Comparison of ENCODE assay signal across 11 cellular contexts in the genomic region with DNA sequence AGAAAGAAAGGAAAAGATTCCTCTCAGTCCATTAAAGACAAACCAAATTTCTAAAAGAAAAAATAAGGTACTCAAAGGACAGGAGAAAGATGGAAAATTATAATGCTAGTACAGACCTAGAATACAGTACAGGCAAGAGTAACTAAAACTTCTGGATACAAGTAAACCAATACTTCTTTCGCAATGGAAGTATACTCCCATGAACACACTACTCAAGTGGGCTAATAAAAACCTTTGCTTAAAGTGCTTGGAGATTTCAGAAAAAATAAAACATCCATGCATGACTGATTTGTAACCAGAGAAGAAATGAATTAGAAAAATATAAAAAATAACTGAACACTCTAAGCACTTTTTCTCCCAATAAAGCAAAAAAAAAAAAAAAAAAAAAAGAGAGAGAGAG. TPM values are rescaled to one million over a fixed set of nuclear protein-coding genes. Genes with fewer than 3 reads are reported as not detected.
DNase-seq lines count a peak whose midpoint lies in the region; ATAC-seq and TF ChIP-seq lines count a peak whose summit lies in the region.
"Had no signal": no experiment of that assay in that cellular context is flagged by ENCODE, and none has a peak within 500 bp of the region (broad histone marks: within the 10 kb centered on the region; RNA-seq: fewer than 3 reads in every experiment).

No MANE protein-coding gene starts in this region.

- H3K36me3 Mint-ChIP-seq in activated CD4-positive, alpha-beta memory T cell treated with anti-CD3 and anti-CD28 coated beads, Interleukin-2, amount 10 ng/mL, durations not matched to agents 7 days and 5 days (ENCODE audit: low read depth): peaks cover 47% of the 10 kb centered on the region
- H3K36me3 Mint-ChIP-seq in H9 (ENCODE audit: insufficient read depth in 1 of 3, low read depth in 3 of 3): peaks cover 7 to 14% (median 13%) of the 10 kb centered on the region in 3 experiments; a peak in 6 of 7 replicates

- no peaks in the 10 kb centered on the region for H3K27me3 ChIP-seq in H9 (ENCODE audit: insufficient read depth, low read length)
- H3K27me3 ChIP-seq: MG63 had no signal

- DNase-seq in AG10803 (ENCODE audit: low read depth): peak; percentile 29
- DNase-seq in DMS79 treated with DMSO at 0.1 percent for 48 hours (lab: John Stamatoyannopoulos, UW): peak; percentile 62
- no peak for DNase-seq in activated CD4-positive, alpha-beta memory T cell treated with anti-CD3 and anti-CD28 coated beads, Interleukin-2, amount 10 ng/mL, durations not matched to agents 7 days and 5 days
- DNase-seq in iris pigment epithelial cell (ENCODE audit: low read depth): peak; percentile 41
- DNase-seq in H9: no peak
- DNase-seq in occipital lobe (lab: John Stamatoyannopoulos, UW): no peak
- no peak for DNase-seq in GM13977 (ENCODE audit: low spot score)
- DNase-seq: COR-L47, MG63, NCI-H226 had no signal

- H3K9me3 Mint-ChIP-seq in activated CD4-positive, alpha-beta memory T cell treated with anti-CD3 and anti-CD28 coated beads, Interleukin-2, amount 10 ng/mL, durations not matched to agents 7 days and 5 days: no peaks in the 10 kb centered on the region
- no peaks in the 10 kb centered on the region for H3K9me3 Mint-ChIP-seq in H9

- no peaks in the 10 kb centered on the region for H4K20me1 ChIP-seq in H9 (ENCODE audit: control insufficient read depth, insufficient read depth, insufficient read length)

- no peak overlapping the region for H3K14ac ChIP-seq in H9 (ENCODE audit: insufficient read depth, low read length)

- no peak overlapping the region for H2BK5ac ChIP-seq in H9 (ENCODE audit: insufficient read length, low read length)

- H3K23ac ChIP-seq in H9 (ENCODE audit: insufficient read length, low read depth, low read length): no peak overlapping the region

- H3T11ph ChIP-seq in H9 (ENCODE audit: low read length): no peak overlapping the region

- no peak overlapping the region for H4K8ac ChIP-seq in H9 (replicated peaks; ENCODE audit: insufficient read length, low read depth, low read length)

- H3K56ac ChIP-seq in H9 (ENCODE audit: insufficient read length, low read depth, low read length): no peak overlapping the region

- H2AFZ ChIP-seq in H9 (ENCODE audit: low read length): no peak overlapping the region

- no peak overlapping the region for H2BK12ac ChIP-seq in H9 (ENCODE audit: insufficient read length, low read depth, low read length)

- H2BK120ac ChIP-seq in H9 (ENCODE audit: low read depth, low read length, poor library complexity, severe bottlenecking): no peak overlapping the region

- ATAC-seq in HG03571 (IDR thresholded peaks at IDR 0.05; ENCODE audit: unreplicated experiment): no peak

- no CpG with 5 or more reads among the region's 1 CpG for WGBS in H9 (ENCODE audit: extremely low coverage, insufficient read length, low lambda C conversion rate)

- POLR2A ChIA-PET in activated CD4-positive, alpha-beta memory T cell treated with anti-CD3 and anti-CD28 coated beads, Interleukin-2, amount 10 ng/mL, durations not matched to agents 7 days and 5 days (lab: Charles Lee): interaction anchor here (1.4 to 6.5 kb wide), 4 partner anchors 11 to 112 kb away, joined by 3 to 75 read pairs (median 28); a partner anchor contains a TSS

- H3K4me3 ChIP-seq in AG10803 (ENCODE audit: low read length): no peak overlapping the region
- H3K4me3 ChIP-seq: MG63 had no signal

- H3K9me3 ChIP-seq in H9 (ENCODE audit: control insufficient read depth, low read depth, low read length): no peaks in the 10 kb centered on the region
- H3K9me3 ChIP-seq: MG63 had no signal

- no peak overlapping the region for H2BK15ac ChIP-seq in H9 (ENCODE audit: low read depth, low read length)

- no peaks in the 10 kb centered on the region; the same call in 1 of the 2 replicates for H3K4me1 ChIP-seq in H9 (ENCODE audit: insufficient read depth, low read length)

- no peak overlapping the region for H4K5ac ChIP-seq in H9 (ENCODE audit: insufficient read length, low read depth, low read length)

- no peak overlapping the region for H3K4ac ChIP-seq in H9 (ENCODE audit: low read depth, low read length)

- H3K27ac Mint-ChIP-seq in activated CD4-positive, alpha-beta memory T cell treated with anti-CD3 and anti-CD28 coated beads, Interleukin-2, amount 10 ng/mL, durations not matched to agents 7 days and 5 days: peak overlapping the region; percentile 99
- H3K27ac Mint-ChIP-seq in H9: peak overlapping the region in 1 of 3 experiments; percentile 58; a peak in 1 of 7 replicates

- peaks cover 44% of the 10 kb centered on the region for H3K4me1 Mint-ChIP-seq in activated CD4-positive, alpha-beta memory T cell treated with anti-CD3 and anti-CD28 coated beads, Interleukin-2, amount 10 ng/mL, durations not matched to agents 7 days and 5 days
- H3K4me1 Mint-ChIP-seq in H9: peaks cover 18% of the 10 kb centered on the region in 2 experiments

- H3K27ac ChIP-seq in H9 (ENCODE audit: insufficient read length, low read depth, low read length): no peak overlapping the region

- no peaks in the 10 kb centered on the region for H3K79me1 ChIP-seq in H9 (ENCODE audit: insufficient read depth, low read depth, low read length, poor library complexity, severe bottlenecking)

- in situ Hi-C loops in GM13977 (cut with MboI; ENCODE audit: low pct_unique_long_range_greater_than_20kb, low sequenced_read_pairs, unreplicated experiment): no loop called here

- no peak overlapping the region for H2BK20ac ChIP-seq in H9 (ENCODE audit: low read depth, low read length, poor library complexity, severe bottlenecking)

- peak overlapping the region; percentile 57 for H3K4me3 Mint-ChIP-seq in activated CD4-positive, alpha-beta memory T cell treated with anti-CD3 and anti-CD28 coated beads, Interleukin-2, amount 10 ng/mL, durations not matched to agents 7 days and 5 days
- H3K4me3 Mint-ChIP-seq in H9: no peak overlapping the region

- no peak overlapping the region for H3K4me2 ChIP-seq in H9 (ENCODE audit: insufficient read depth, insufficient read length, low read length)

- H3K79me2 ChIP-seq in H9 (ENCODE audit: insufficient read depth, low read length): peaks cover 2% of the 10 kb centered on the region; the same call in 1 of the 2 replicates

- H3K23me2 ChIP-seq in H9 (ENCODE audit: insufficient read length, low read depth, low read length, poor library complexity, severe bottlenecking): peaks cover 9% of the 10 kb centered on the region

- no peaks in the 10 kb centered on the region for H3K27me3 Mint-ChIP-seq in activated CD4-positive, alpha-beta memory T cell treated with anti-CD3 and anti-CD28 coated beads, Interleukin-2, amount 10 ng/mL, durations not matched to agents 7 days and 5 days
- H3K27me3 Mint-ChIP-seq in H9 (ENCODE audit: low read depth): no peaks in the 10 kb centered on the region

- no peak overlapping the region for H3K18ac ChIP-seq in H9 (ENCODE audit: insufficient read length, low read depth, low read length)

- no peak overlapping the region for H4K91ac ChIP-seq in H9 (ENCODE audit: insufficient read length, low read depth, low read length)

- TF ChIP-seq CTCF in AG10803 (conservative IDR thresholded peaks at IDR 0.05; ENCODE audit: low read length) (no peak), H9 (conservative IDR thresholded peaks at IDR 0.05) (no peak), GM13977 (IDR thresholded peaks at IDR 0.05; ENCODE audit: extremely low read depth, insufficient read depth, missing control alignments) (no peak)

- CTCF ChIA-PET in activated CD4-positive, alpha-beta memory T cell treated with anti-CD3 and anti-CD28 coated beads, Interleukin-2, amount 10 ng/mL, durations not matched to agents 7 days and 5 days (lab: Charles Lee): interaction anchor here (2.5 kb wide), 1 partner anchor 11 kb away, joined by 21 read pairs; no protein-coding TSS in a partner anchor

- H3K9ac ChIP-seq in H9 (ENCODE audit: extremely low read depth, insufficient read length, low read length): no peak overlapping the region

- no peak overlapping the region for H2AK5ac ChIP-seq in H9 (ENCODE audit: insufficient read length, low read length)

RNA-seq across cellular contexts. Expression of a gene that starts 3.5 kb away (rescaled TPM):
- total RNA-seq in activated CD4-positive, alpha-beta memory T cell treated with anti-CD3 and anti-CD28 coated beads, Interleukin-2, amount 10 ng/mL, durations not matched to agents 7 days and 5 days: 10 to 100 TPM; 38.8 to 40.5 TPM
- total RNA-seq in H9 (2021) (8.2 TPM in 2 replicates), occipital lobe (17.2 TPM)

RNA-seq across cellular contexts. Expression of a gene that starts 4.5 kb away (rescaled TPM):
- total RNA-seq in activated CD4-positive, alpha-beta memory T cell treated with anti-CD3 and anti-CD28 coated beads, Interleukin-2, amount 10 ng/mL, durations not matched to agents 7 days and 5 days: 10 to 100 TPM; 81.2 to 86.1 TPM
- total RNA-seq in H9 (2021): 34.5 and 37.8 TPM in 2 replicates
- total RNA-seq in occipital lobe: 47.6 TPM

RNA-seq across cellular contexts. Expression of a gene that starts 34.8 kb away (rescaled TPM):
- under 1 TPM; 0.88 TPM for total RNA-seq in activated CD4-positive, alpha-beta memory T cell treated with anti-CD3 and anti-CD28 coated beads, Interleukin-2, amount 10 ng/mL, durations not matched to agents 7 days and 5 days
- total RNA-seq in H9 (2021): 2.3 and 2.5 TPM in 2 replicates
- 31.7 TPM for total RNA-seq in occipital lobe

RNA-seq across cellular contexts. Expression of a gene that starts 40.5 kb away (rescaled TPM):
- total RNA-seq in activated CD4-positive, alpha-beta memory T cell treated with anti-CD3 and anti-CD28 coated beads, Interleukin-2, amount 10 ng/mL, durations not matched to agents 7 days and 5 days: 1 to 10 TPM; 6.8 to 7.1 TPM
- total RNA-seq in H9 (2021): 25.4 and 25.8 TPM in 2 replicates
- total RNA-seq in occipital lobe: 7.6 TPM

RNA-seq across cellular contexts. Expression of a gene that starts 49.7 kb away (rescaled TPM):
- total RNA-seq in activated CD4-positive, alpha-beta memory T cell treated with anti-CD3 and anti-CD28 coated beads, Interleukin-2, amount 10 ng/mL, durations not matched to agents 7 days and 5 days: under 1 TPM in 1 of 2 experiments, not detected in 1; 0.53 TPM
- 0.50 and 0.66 TPM in 2 replicates for total RNA-seq in H9 (2021)
- total RNA-seq in occipital lobe: 1.4 TPM

Comparison
In these comparisons a context has a peak if more than half of its experiments do, and no peak if none do; other contexts are left out.
1. DNase-seq: peak in AG10803 (single experiment), DMS79 treated with DMSO at 0.1 percent for 48 hours (single experiment) and iris pigment epithelial cell (single experiment); none in activated CD4-positive, alpha-beta memory T cell treated with anti-CD3 and anti-CD28 coated beads, Interleukin-2, amount 10 ng/mL, durations not matched to agents 7 days and 5 days (single experiment), H9 (single experiment), occipital lobe (single experiment) and GM13977 (single experiment).